7 cellular contexts compared by ENCODE assay signal in genomic region chr2:161339532-161339931, GRCh38. TPM values are rescaled to one million over a fixed set of nuclear protein-coding genes. Genes with fewer than 3 reads are reported as not detected.
DNase-seq lines count a peak whose midpoint lies in the region; ATAC-seq, FAIRE-seq and TF ChIP-seq lines count a peak whose summit lies in the region.
"Not testable (repeated sequence)": the region's sequence is repeated elsewhere in the genome, so short reads cannot be mapped to it uniquely, and the experiment has no call there.

No MANE protein-coding gene starts in this region.

- H3K23ac ChIP-seq in IMR-90 (ENCODE audit: low read depth, low read length): not testable (repeated sequence)

- not testable (repeated sequence) for H3K4me1 ChIP-seq in Caco-2; IMR-90 (ENCODE audit: control insufficient read depth, insufficient read depth, low read length); mammary epithelial cell (ENCODE audit: insufficient read depth, low read length); right cardiac atrium (ENCODE audit: control insufficient read depth, insufficient read depth, low read length)

- not testable (repeated sequence) for H3K4me1 Mint-ChIP-seq in Caco-2 (ENCODE audit: low read depth, unreplicated experiment)

- TF ChIP-seq CTCF in Caco-2 (IDR thresholded peaks at IDR 0.05; ENCODE audit: insufficient read depth in 1 of 2, low read depth in 1 of 2, low read length in 1 of 2, severe bottlenecking in 1 of 2, unreplicated experiment in 1 of 2); IMR-90 (conservative IDR thresholded peaks at IDR 0.05; ENCODE audit: low read depth, low read length); mammary epithelial cell (conservative IDR thresholded peaks at IDR 0.05 in 1 of 2, IDR thresholded peaks at IDR 0.05 in 1 of 2; ENCODE audit: extremely low read depth in 1 of 2, insufficient read depth in 1 of 2, low read depth in 1 of 2, low read length in 2 of 2): not testable (repeated sequence)

- CTCF ChIA-PET in Caco-2 (lab: Charles Lee); IMR-90 (lab: Yijun Ruan, JAX); mammary epithelial cell (lab: Charles Lee; ENCODE audit: low non-redundant PET): not testable (repeated sequence)

- H3K79me1 ChIP-seq in IMR-90 (ENCODE audit: low read depth in 1 of 2, low read length in 2 of 2): peaks cover 13 to 20% of the 10 kb centered on the region in 2 experiments

- H4K5ac ChIP-seq in IMR-90 (ENCODE audit: low read depth, low read length): not testable (repeated sequence)

- not testable (repeated sequence) for H3K9me3 ChIP-seq in Caco-2; IMR-90 (ENCODE audit: control insufficient read depth, insufficient read depth, low read length); mammary epithelial cell (replicated peaks; ENCODE audit: insufficient read depth, low read length); right cardiac atrium (ENCODE audit: control insufficient read depth, low read length)

- H3K27ac Mint-ChIP-seq in Caco-2 (ENCODE audit: unreplicated experiment): not testable (repeated sequence)

- H3K4me2 ChIP-seq in IMR-90 (ENCODE audit: low read depth, low read length); mammary epithelial cell (ENCODE audit: insufficient read depth, low read depth, low read length): not testable (repeated sequence)

- H2BK15ac ChIP-seq in IMR-90 (ENCODE audit: low read depth, low read length): not testable (repeated sequence)

- H3K9me3 Mint-ChIP-seq in Caco-2 (ENCODE audit: unreplicated experiment): not testable (repeated sequence)

- H4K8ac ChIP-seq in IMR-90 (ENCODE audit: low read depth in 2 of 2, low read length in 2 of 2): not testable (repeated sequence)

- H3K27me3 Mint-ChIP-seq in Caco-2 (ENCODE audit: insufficient read depth, unreplicated experiment): not testable (repeated sequence)

- H2BK120ac ChIP-seq in IMR-90 (ENCODE audit: low read depth, low read length): not testable (repeated sequence)

- dilution Hi-C loops in IMR-90 (cut with HindIII; ENCODE audit: low sequenced_read_pairs, unreplicated experiment); mammary epithelial cell (cut with HindIII; ENCODE audit: low sequenced_read_pairs): not testable (repeated sequence)

- not testable (repeated sequence) for H3K4me3 Mint-ChIP-seq in Caco-2 (ENCODE audit: unreplicated experiment)

- peaks cover 73% of the 10 kb centered on the region for H3K79me2 ChIP-seq in mammary epithelial cell (ENCODE audit: insufficient read depth, low read length)

- not testable (repeated sequence) for H3K9me1 ChIP-seq in IMR-90 (ENCODE audit: insufficient read depth, low read length)

- not testable (repeated sequence) for H3K36me3 ChIP-seq in Caco-2 (ENCODE audit: control insufficient read depth, insufficient read depth, low read length); IMR-90 (ENCODE audit: control insufficient read depth, insufficient read depth, low read length); mammary epithelial cell (ENCODE audit: insufficient read depth, low read length)

- TF ChIP-seq POLR2A in H54 (IDR thresholded peaks at IDR 0.05; ENCODE audit: low read depth, low read length); IMR-90 (IDR thresholded peaks at IDR 0.05; ENCODE audit: low read depth, low read length): not testable (repeated sequence)

- not testable (repeated sequence) for H3K18ac ChIP-seq in IMR-90 (ENCODE audit: low read depth, low read length)

- H3K9ac ChIP-seq in IMR-90 (ENCODE audit: low read depth, low read length); mammary epithelial cell (ENCODE audit: insufficient read depth, low read length): not testable (repeated sequence)

- not testable (repeated sequence) for H3K56ac ChIP-seq in IMR-90 (ENCODE audit: extremely low read depth, insufficient read depth, low read length)

- not testable (repeated sequence) for H4K91ac ChIP-seq in IMR-90 (ENCODE audit: insufficient read depth, low read depth, low read length)

- in situ Hi-C loops in IMR-90 (cut with MboI; ENCODE audit: low sequenced_read_pairs); SK-MEL-5 (cut with HindIII; ENCODE audit: low pct_unique_long_range_greater_than_20kb, low sequenced_read_pairs); mammary epithelial cell (cut with MboI; ENCODE audit: low sequenced_read_pairs in 2 of 2): not testable (repeated sequence)

- BruUV-seq in Caco-2 (replicated peaks; lab: Mats Ljungman, UMichigan) (TSS peak; percentile 100), IMR-90 (replicated peaks; lab: Mats Ljungman, UMichigan) (TSS peak; percentile 100), mammary epithelial cell (replicated peaks; lab: Mats Ljungman, UMichigan) (TSS peak; percentile 88)

- not testable (repeated sequence) for H4K20me1 ChIP-seq in IMR-90 (ENCODE audit: insufficient read depth, low read length); mammary epithelial cell (ENCODE audit: insufficient read depth, low read length)

- not testable (repeated sequence) for H2AFZ ChIP-seq in IMR-90 (replicated peaks; ENCODE audit: low read length, poor library complexity); mammary epithelial cell (ENCODE audit: low read depth, low read length)

- H2BK20ac ChIP-seq in IMR-90 (ENCODE audit: low read depth, low read length): not testable (repeated sequence)

- H2AK9ac ChIP-seq in IMR-90 (replicated peaks; ENCODE audit: low read depth, low read length, poor library complexity): not testable (repeated sequence)

- FAIRE-seq in H54 (lab: Jason Lieb, UNC): peak; percentile 57

- peaks cover 24% of the 10 kb centered on the region for H3K36me3 Mint-ChIP-seq in Caco-2 (ENCODE audit: insufficient read depth, unreplicated experiment)

- not testable (repeated sequence) for DNase-seq in Caco-2; H54 (ENCODE audit: insufficient read length, low spot score); IMR-90; mammary epithelial cell; right cardiac atrium; left lobe of liver (ENCODE audit: low spot score)
- peak; percentile 31 for DNase-seq in SK-MEL-5 (ENCODE audit: low read depth, low spot score)

- H3K4me3 ChIP-seq in Caco-2 (ENCODE audit: low read depth, low read length); IMR-90 (ENCODE audit: insufficient read depth, low read depth, low read length); mammary epithelial cell (replicated peaks in 1 of 3; ENCODE audit: insufficient read depth in 1 of 3, low read depth in 2 of 3, low read length in 3 of 3); right cardiac atrium (ENCODE audit: low read length): not testable (repeated sequence)

- H3K27me3 ChIP-seq in Caco-2 (replicated peaks; ENCODE audit: control insufficient read depth, insufficient read depth, low read length); IMR-90 (ENCODE audit: control insufficient read depth, insufficient read depth, low read length); mammary epithelial cell (ENCODE audit: insufficient read depth, low read length); right cardiac atrium (ENCODE audit: control insufficient read depth, insufficient read depth): not testable (repeated sequence)

- not testable (repeated sequence) for H3K14ac ChIP-seq in IMR-90 (replicated peaks; ENCODE audit: low read depth, low read length)

- H2BK5ac ChIP-seq in IMR-90 (ENCODE audit: low read depth, low read length, poor library complexity, severe bottlenecking): not testable (repeated sequence)

- intact Hi-C loops in Caco-2 (cut with micrococcal nuclease; ENCODE audit: unreplicated experiment); IMR-90 (cut with micrococcal nuclease); mammary epithelial cell (cut with micrococcal nuclease); right cardiac atrium (cut with DNase I): not testable (repeated sequence)

- POLR2A ChIA-PET in Caco-2 (lab: Charles Lee); IMR-90 (lab: Charles Lee; ENCODE audit: unreplicated experiment): not testable (repeated sequence)

- not testable (repeated sequence) for TF ChIP-seq RAD21 in IMR-90 (IDR thresholded peaks at IDR 0.05; ENCODE audit: low read length)

- not testable (repeated sequence) for H2AK5ac ChIP-seq in IMR-90 (ENCODE audit: low read depth, low read length)

- not testable (repeated sequence) for H3K4ac ChIP-seq in IMR-90 (ENCODE audit: low read depth, low read length)

- no CpG with 5 or more reads among the region's 3 CpGs for WGBS in IMR-90 (ENCODE audit: extremely low coverage in 2 of 2, insufficient read length in 1 of 2), 2 experiments
- 73% methylated on average over 3 of the region's 3 CpGs for WGBS in mammary epithelial cell (ENCODE audit: low coverage, missing lambda C conversion rate)
- WGBS in right cardiac atrium: 77% methylated on average over 3 of the region's 3 CpGs

- ATAC-seq in IMR-90 (ENCODE audit: low read depth): peak; percentile 71
- peak; percentile 31 to 43 for ATAC-seq in right cardiac atrium
- ATAC-seq in left lobe of liver: peak; percentile 15

- H3K27ac ChIP-seq in IMR-90 (ENCODE audit: insufficient read depth, low read length); mammary epithelial cell (ENCODE audit: insufficient read depth, low read depth, low read length); right cardiac atrium (ENCODE audit: low read length): not testable (repeated sequence)

RNA-seq across cellular contexts. Expression of gene PSMD14, which starts 31.3 kb away (rescaled TPM):
- total RNA-seq in Caco-2 (2022): 81.1 and 85.3 TPM in 2 replicates
- total RNA-seq in IMR-90 (2012; rRNA removed): 110 and 191 TPM in 2 replicates
- 50.9 and 59.3 TPM in 2 replicates for polyA plus RNA-seq in IMR-90 (2012; rRNA removed)
- 12.7 and 22.7 TPM in 2 replicates for polyA plus RNA-seq in IMR-90 (2012; cell fraction: cytosol; rRNA removed)
- 4.5 and 24.9 TPM in 2 replicates for polyA plus RNA-seq in IMR-90 (2012; cell fraction: nucleus; rRNA removed; ENCODE audit: low replicate concordance)
- 109 and 114 TPM in 2 replicates for total RNA-seq in SK-MEL-5 (2014; rRNA removed; shearing (Covaris generic))
- 90.2 and 101 TPM in 2 replicates for polyA plus RNA-seq in SK-MEL-5 (2015; cell fraction: cytosol; rRNA removed)
- 49.9 and 50.2 TPM in 2 replicates for polyA plus RNA-seq in SK-MEL-5 (2015; cell fraction: nucleus; rRNA removed)
- 100 to 1,000 TPM in 1 of 2 donors, 10 to 100 TPM in 1; 85.0 to 101 TPM for total RNA-seq in mammary epithelial cell
- polyA plus RNA-seq in mammary epithelial cell: 88.4 TPM
- polyA minus RNA-seq in mammary epithelial cell: 54.6 TPM
- total RNA-seq in right cardiac atrium: 10 to 100 TPM; 32.7 to 47.2 (median 40.2) TPM
- polyA plus RNA-seq in right cardiac atrium: 45.7 TPM
- total RNA-seq in left lobe of liver: 20.4 TPM

Comparison
In these comparisons a context has a peak if more than half of its experiments do, and no peak if none do; other contexts are left out.
1. ATAC-seq: peak in every context shown above with its lines; median percentile 71 in IMR-90; 37 in right cardiac atrium; 15 in left lobe of liver.